Comparison of ENCODE assay signal across 17 cellular contexts in genomic region chr1:78081980-78082860, GRCh38. TPM values are rescaled to one million over a fixed set of nuclear protein-coding genes. Genes with fewer than 3 reads are reported as not detected.
DNase-seq lines count a peak whose midpoint lies in the region; ATAC-seq and TF ChIP-seq lines count a peak whose summit lies in the region.
"Had no signal": no experiment of that assay in that cellular context is flagged by ENCODE, and none has a peak within 500 bp of the region (broad histone marks: within the 10 kb centered on the region; RNA-seq: fewer than 3 reads in every experiment).

No MANE protein-coding gene starts in this region.

- H3K9me3 ChIP-seq in right cardiac atrium (ENCODE audit: control insufficient read depth, low read length), result no peaks in the 10 kb centered on the region
- H3K9me3 ChIP-seq in SJCRH30 (replicated peaks), result 0 out of 2 replicates have a peak, but pooled peaks cover 4% of the 10 kb centered on the region

- H3K4me1 ChIP-seq in right cardiac atrium (ENCODE audit: control insufficient read depth, insufficient read depth, low read length) (peaks cover 3% of the 10 kb centered on the region), foreskin keratinocyte (peaks cover 7% of the 10 kb centered on the region), SJCRH30 (peaks cover 3% of the 10 kb centered on the region; the same call in 1 of the 2 replicates)

- intact Hi-C loops in right cardiac atrium (cut with DNase I), result no loop called here

- DNase-seq in RPMI7951 (ENCODE audit: low read depth) (peak; percentile 65), dermis microvascular lymphatic vessel endothelial cell (ENCODE audit: low read depth in 2 of 2) (peak; percentile 53 to 80), right cardiac atrium (no peak), foreskin keratinocyte (no peak), SJCRH30 (no peak), SK-N-DZ (ENCODE audit: low spot score) (no peak)
- DNase-seq in stimulated activated effector memory CD8-positive, alpha-beta T cell treated with anti-CD3 and anti-CD28 coated beads, Interleukin-12 subunit alpha, Interleukin-12 subunit beta, amount 100 ng/mL, for 72 hours (ENCODE audit: low spot score in 2 of 2), result no peak
- DNase-seq: activated effector memory CD4-positive, alpha-beta T cell treated with anti-CD3 and anti-CD28 coated beads, Interleukin-2, amount 50 U/mL, for 16 hours; effector CD8-positive, alpha-beta T cell; GDM1; NCI-H2029 treated with DMSO at 0.1 percent for 48 hours; NCI-H526; stomach; T-cell had no signal

- 56% methylated on average over 5 of the region's 5 CpGs for WGBS in right cardiac atrium

- no peak overlapping the region for H3K4me3 Mint-ChIP-seq in stimulated activated effector memory CD8-positive, alpha-beta T cell treated with anti-CD3 and anti-CD28 coated beads, Interleukin-12 subunit alpha, Interleukin-12 subunit beta, amount 100 ng/mL, for 72 hours
- H3K4me3 Mint-ChIP-seq: T-cell, WTC11 had no signal

- peaks cover 14% of the 10 kb centered on the region for H3K9me3 Mint-ChIP-seq in stimulated activated effector memory CD8-positive, alpha-beta T cell treated with anti-CD3 and anti-CD28 coated beads, Interleukin-12 subunit alpha, Interleukin-12 subunit beta, amount 100 ng/mL, for 72 hours

- H3K27me3 ChIP-seq in right cardiac atrium (ENCODE audit: control insufficient read depth, insufficient read depth), result no peaks in the 10 kb centered on the region
- no peaks in the 10 kb centered on the region for H3K27me3 ChIP-seq in foreskin keratinocyte
- no peaks in the 10 kb centered on the region for H3K27me3 ChIP-seq in SJCRH30
- H3K27me3 ChIP-seq: stomach had no signal

- peaks cover 22% of the 10 kb centered on the region for H3K4me1 Mint-ChIP-seq in stimulated activated effector memory CD8-positive, alpha-beta T cell treated with anti-CD3 and anti-CD28 coated beads, Interleukin-12 subunit alpha, Interleukin-12 subunit beta, amount 100 ng/mL, for 72 hours

- H3K4me3 ChIP-seq in right cardiac atrium (ENCODE audit: low read length) (no peak overlapping the region), SJCRH30 (no peak overlapping the region)
- H3K4me3 ChIP-seq: stomach had no signal

- peak; percentile 93 to 94 for ATAC-seq in right cardiac atrium
- ATAC-seq in stimulated activated effector memory CD8-positive, alpha-beta T cell treated with anti-CD3 and anti-CD28 coated beads, Interleukin-12 subunit alpha, Interleukin-12 subunit beta, amount 100 ng/mL, for 72 hours, result peak; percentile 44
- no peak for ATAC-seq in foreskin keratinocyte
- ATAC-seq: HCT116, Panc1, T-cell, WTC11 had no signal

- TF ChIP-seq CTCF in foreskin keratinocyte (conservative IDR thresholded peaks at IDR 0.05), result no peak

- peak overlapping the region; percentile 64 for H3K27ac ChIP-seq in right cardiac atrium (ENCODE audit: low read length)
- no peak overlapping the region for H3K27ac ChIP-seq in foreskin keratinocyte
- H3K27ac ChIP-seq in SJCRH30, result no peak overlapping the region

- H3K27ac Mint-ChIP-seq in stimulated activated effector memory CD8-positive, alpha-beta T cell treated with anti-CD3 and anti-CD28 coated beads, Interleukin-12 subunit alpha, Interleukin-12 subunit beta, amount 100 ng/mL, for 72 hours, result no peak overlapping the region
- H3K27ac Mint-ChIP-seq: T-cell, WTC11 had no signal

- no peaks in the 10 kb centered on the region for H3K36me3 ChIP-seq in SJCRH30
- H3K36me3 ChIP-seq: stomach had no signal

- no peaks in the 10 kb centered on the region for H3K36me3 Mint-ChIP-seq in stimulated activated effector memory CD8-positive, alpha-beta T cell treated with anti-CD3 and anti-CD28 coated beads, Interleukin-12 subunit alpha, Interleukin-12 subunit beta, amount 100 ng/mL, for 72 hours

RNA-seq across cellular contexts. Expression of gene GIPC2, which starts 36.5 kb away (rescaled TPM):
- total RNA-seq in RPMI7951 (2014; rRNA removed; shearing (Covaris generic)), result under 0.01 and 0.10 TPM in 2 replicates
- total RNA-seq in dermis microvascular lymphatic vessel endothelial cell, result 31.9 and 37.2 TPM in 2 replicates
- 1 to 10 TPM; 1.3 to 1.8 (median 1.7) TPM for total RNA-seq in right cardiac atrium
- 1.5 TPM for polyA plus RNA-seq in right cardiac atrium
- 0.71 TPM in 2 replicates for total RNA-seq in foreskin keratinocyte
- 0.32 and 0.33 TPM in 2 replicates for polyA plus RNA-seq in foreskin keratinocyte
- total RNA-seq in SJCRH30 (2014; rRNA removed; shearing (Covaris generic)), result not detected in 2 replicates
- polyA plus RNA-seq in SK-N-DZ (2014; cell fraction: cytosol; rRNA removed), result 0.05 and 0.32 TPM in 2 replicates
- not detected in 2 replicates for polyA plus RNA-seq in SK-N-DZ (2014; cell fraction: nucleus; rRNA removed)

Comparison
In these comparisons a context has a peak if more than half of its experiments do, and no peak if none do; other contexts are left out.
1. DNase-seq: peak in RPMI7951 (single experiment) and dermis microvascular lymphatic vessel endothelial cell (2 of 2); none in right cardiac atrium (0 of 3), stimulated activated effector memory CD8-positive, alpha-beta T cell treated with anti-CD3 and anti-CD28 coated beads, Interleukin-12 subunit alpha, Interleukin-12 subunit beta, amount 100 ng/mL, for 72 hours (0 of 2), foreskin keratinocyte (0 of 2), SJCRH30 (0 of 2) and SK-N-DZ (single experiment).
2. RNA of gene GIPC2, which starts 36.5 kb away (total RNA-seq): 31.9 to 37.2 TPM in dermis microvascular lymphatic vessel endothelial cell; 1.3 to 1.8 TPM in right cardiac atrium, 0.71 TPM in foreskin keratinocyte, under 0.01 to 0.10 TPM in RPMI7951 and not detected in SJCRH30; every median in the first group is over 10 times any median in the second.